In the genomic region with DNA sequence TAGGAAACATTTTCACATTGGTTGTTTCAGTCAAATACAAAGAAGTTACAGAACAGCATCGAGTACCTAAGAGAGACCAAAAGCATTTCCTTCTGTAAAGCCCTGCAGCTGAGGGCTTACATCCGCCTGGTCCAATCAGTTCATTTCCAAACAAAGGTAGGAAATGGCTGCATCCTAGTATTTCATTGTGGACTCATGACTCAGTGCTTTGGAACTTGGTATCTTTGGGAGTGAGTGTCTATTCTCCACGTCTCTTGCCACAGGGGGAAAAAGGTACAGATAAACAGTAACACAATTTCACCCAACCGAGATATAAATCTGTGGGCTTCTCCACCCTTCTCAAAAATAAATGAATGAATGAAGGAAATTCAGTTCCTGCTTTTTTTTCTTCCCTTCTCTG, we compare ENCODE assay signal across 12 cellular contexts.
DNase-seq lines count a peak whose midpoint lies in the region; ATAC-seq and TF ChIP-seq lines count a peak whose summit lies in the region.
"Had no signal": no experiment of that assay in that cellular context is flagged by ENCODE, and none has a peak within 500 bp of the region (broad histone marks: within the 10 kb centered on the region; RNA-seq: fewer than 3 reads in every experiment).

No MANE protein-coding gene starts in this region.

- no peak overlapping the region for H2AFZ ChIP-seq in OCI-LY7 (ENCODE audit: low read length)

- TF ChIP-seq CTCF in HEK293 (tag by site-specific recombination; IDR thresholded peaks at IDR 0.05), result no peak
- TF ChIP-seq CTCF in OCI-LY7 (conservative IDR thresholded peaks at IDR 0.05; ENCODE audit: low read length), result no peak
- no peak for TF ChIP-seq CTCF in GM20000 (IDR thresholded peaks at IDR 0.05; ENCODE audit: extremely low read depth, missing control alignments)

- no peaks in the 10 kb centered on the region for H4K20me1 ChIP-seq in OCI-LY7 (ENCODE audit: insufficient read depth, low read length)

- H3K36me3 ChIP-seq in HEK293 (ENCODE audit: control insufficient read depth in 2 of 2, insufficient read depth in 1 of 2, low read length in 2 of 2) (no peaks in the 10 kb centered on the region), OCI-LY7 (ENCODE audit: insufficient read depth, low read length) (no peaks in the 10 kb centered on the region)
- H3K36me3 ChIP-seq: esophagus squamous epithelium had no signal

- POLR2A ChIA-PET in HEK293 (lab: Yijun Ruan, JAX), result no interaction called here
- POLR2A ChIA-PET in OCI-LY7 (lab: Charles Lee), result no interaction called here

- CTCF ChIA-PET in HEK293 (lab: Yijun Ruan, JAX), result interaction anchor here (0.6 to 0.8 kb wide), 2 partner anchors 10 to 1204 kb away, joined by 3 read pairs; no protein-coding TSS in a partner anchor
- CTCF ChIA-PET in OCI-LY7 (lab: Charles Lee; ENCODE audit: unreplicated experiment), result no interaction called here

- no peaks in the 10 kb centered on the region for H3K9me2 ChIP-seq in OCI-LY7 (ENCODE audit: insufficient read depth, low read length)

- no peaks in the 10 kb centered on the region for H3K79me2 ChIP-seq in OCI-LY7 (ENCODE audit: insufficient read depth, low read depth, low read length)

- intact Hi-C loops in right cardiac atrium (cut with DNase I), result loop anchor here in 1 of 4 donors (10.0 kb wide), 1 partner anchor 134 kb away; no protein-coding TSS in a partner anchor
- intact Hi-C loops in OCI-LY7 (cut with micrococcal nuclease; ENCODE audit: unreplicated experiment), result no loop called here

- WGBS in right cardiac atrium, result 31% methylated on average over 4 of the region's 4 CpGs

- H3K4me3 ChIP-seq in HEK293 (ENCODE audit: low read depth, low read length) (no peak overlapping the region), right cardiac atrium (ENCODE audit: low read length) (no peak overlapping the region), OCI-LY7 (ENCODE audit: low read depth, low read length, poor library complexity, severe bottlenecking) (no peak overlapping the region)
- H3K4me3 ChIP-seq: esophagus squamous epithelium had no signal

- ATAC-seq in right cardiac atrium, result peak; percentile 83 to 92

- H3K9me3 ChIP-seq in HEK293 (ENCODE audit: control insufficient read depth, insufficient read depth, low read depth, low read length) (no peaks in the 10 kb centered on the region), right cardiac atrium (ENCODE audit: control insufficient read depth, low read length) (no peaks in the 10 kb centered on the region), OCI-LY7 (ENCODE audit: low read length) (no peaks in the 10 kb centered on the region)
- H3K9me3 ChIP-seq: esophagus squamous epithelium had no signal

- no TSS peak for BruUV-seq in OCI-LY7 (replicated peaks; lab: Mats Ljungman, UMichigan)

- H3K4me1 ChIP-seq in HEK293 (ENCODE audit: control insufficient read depth, insufficient read depth, low read length), result peaks cover 23% of the 10 kb centered on the region
- peaks cover 16% of the 10 kb centered on the region for H3K4me1 ChIP-seq in right cardiac atrium (ENCODE audit: control insufficient read depth, insufficient read depth, low read length)
- H3K4me1 ChIP-seq in OCI-LY7 (ENCODE audit: insufficient read depth, low read length, poor library complexity, severe bottlenecking), result no peaks in the 10 kb centered on the region

- DNase-seq in SW 1271 (lab: John Stamatoyannopoulos, UW) (peak; percentile 1 to 53), right cardiac atrium (no peak), pulmonary artery endothelial cell (ENCODE audit: low read depth, low spot score) (peak; percentile 99), OCI-LY7 (ENCODE audit: low spot score) (no peak), NCI-H2081 treated with DMSO at 0.1 percent for 48 hours (lab: John Stamatoyannopoulos, UW) (no peak), GM20000 (ENCODE audit: low spot score) (no peak), amniotic stem cell (lab: John Stamatoyannopoulos, UW) (no peak)
- DNase-seq: activated gamma-delta T cell treated with Interleukin-2 at 50 U/mL for 16 hours, esophagus squamous epithelium, NCI-H1436, T-helper 9 cell had no signal

- H3K27ac ChIP-seq in HEK293 (ENCODE audit: extremely low read depth, low read depth, low read length) (no peak overlapping the region), right cardiac atrium (ENCODE audit: low read length) (no peak overlapping the region), OCI-LY7 (ENCODE audit: low read depth, low read length, poor library complexity, severe bottlenecking) (no peak overlapping the region)

- no peaks in the 10 kb centered on the region for H3K27me3 ChIP-seq in right cardiac atrium (ENCODE audit: control insufficient read depth, insufficient read depth)
- H3K27me3 ChIP-seq: esophagus squamous epithelium had no signal

- H3K4me2 ChIP-seq in OCI-LY7 (ENCODE audit: low read length), result no peak overlapping the region

TF ChIP-seq in HEK293, 187 proteins besides CTCF, POLR2A, EP300 and RAD21:
- TF ChIP-seq, protein P1, sequence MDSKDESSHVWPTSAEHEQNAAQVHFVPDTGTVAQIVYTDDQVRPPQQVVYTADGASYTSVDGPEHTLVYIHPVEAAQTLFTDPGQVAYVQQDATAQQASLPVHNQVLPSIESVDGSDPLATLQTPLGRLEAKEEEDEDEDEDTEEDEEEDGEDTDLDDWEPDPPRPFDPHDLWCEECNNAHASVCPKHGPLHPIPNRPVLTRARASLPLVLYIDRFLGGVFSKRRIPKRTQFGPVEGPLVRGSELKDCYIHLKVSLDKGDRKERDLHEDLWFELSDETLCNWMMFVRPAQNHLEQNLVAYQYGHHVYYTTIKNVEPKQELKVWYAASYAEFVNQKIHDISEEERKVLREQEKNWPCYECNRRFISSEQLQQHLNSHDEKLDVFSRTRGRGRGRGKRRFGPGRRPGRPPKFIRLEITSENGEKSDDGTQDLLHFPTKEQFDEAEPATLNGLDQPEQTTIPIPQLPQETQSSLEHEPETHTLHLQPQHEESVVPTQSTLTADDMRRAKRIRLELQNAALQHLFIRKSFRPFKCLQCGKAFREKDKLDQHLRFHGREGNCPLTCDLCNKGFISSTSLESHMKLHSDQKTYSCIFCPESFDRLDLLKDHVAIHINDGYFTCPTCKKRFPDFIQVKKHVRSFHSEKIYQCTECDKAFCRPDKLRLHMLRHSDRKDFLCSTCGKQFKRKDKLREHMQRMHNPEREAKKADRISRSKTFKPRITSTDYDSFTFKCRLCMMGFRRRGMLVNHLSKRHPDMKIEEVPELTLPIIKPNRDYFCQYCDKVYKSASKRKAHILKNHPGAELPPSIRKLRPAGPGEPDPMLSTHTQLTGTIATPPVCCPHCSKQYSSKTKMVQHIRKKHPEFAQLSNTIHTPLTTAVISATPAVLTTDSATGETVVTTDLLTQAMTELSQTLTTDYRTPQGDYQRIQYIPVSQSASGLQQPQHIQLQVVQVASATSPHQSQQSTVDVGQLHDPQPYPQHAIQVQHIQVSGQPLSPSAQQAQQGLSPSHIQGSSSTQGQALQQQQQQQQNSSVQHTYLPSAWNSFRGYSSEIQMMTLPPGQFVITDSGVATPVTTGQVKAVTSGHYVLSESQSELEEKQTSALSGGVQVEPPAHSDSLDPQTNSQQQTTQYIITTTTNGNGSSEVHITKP (tag by site-specific recombination; IDR thresholded peaks at IDR 0.05), result peak; percentile 57
- TF ChIP-seq WT1 (tag by site-specific recombination; IDR thresholded peaks at IDR 0.05), result 0 out of 2 replicates have a peak, but pooled peaks have one; percentile 10
- TF ChIP-seq, protein P2, sequence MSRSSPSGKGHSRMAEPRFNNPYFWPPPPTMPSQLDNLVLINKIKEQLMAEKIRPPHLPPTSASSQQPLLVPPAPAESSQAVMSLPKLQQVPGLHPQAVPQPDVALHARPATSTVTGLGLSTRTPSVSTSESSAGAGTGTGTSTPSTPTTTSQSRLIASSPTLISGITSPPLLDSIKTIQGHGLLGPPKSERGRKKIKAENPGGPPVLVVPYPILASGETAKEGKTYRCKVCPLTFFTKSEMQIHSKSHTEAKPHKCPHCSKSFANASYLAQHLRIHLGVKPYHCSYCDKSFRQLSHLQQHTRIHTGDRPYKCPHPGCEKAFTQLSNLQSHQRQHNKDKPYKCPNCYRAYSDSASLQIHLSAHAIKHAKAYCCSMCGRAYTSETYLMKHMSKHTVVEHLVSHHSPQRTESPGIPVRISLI (tag by site-specific recombination; IDR thresholded peaks at IDR 0.05), result no peak
- no peak for TF ChIP-seq ZNF169 (tag by site-specific recombination; IDR thresholded peaks at IDR 0.05)
- TF ChIP-seq PRDM1 (tag by site-specific recombination; IDR thresholded peaks at IDR 0.05), result 0 out of 2 replicates have a peak, but pooled peaks have one; percentile 10
- TF ChIP-seq ZNF335 (tag by site-specific recombination; conservative IDR thresholded peaks at IDR 0.05), result 0 out of 2 replicates have a peak, but pooled peaks have one; percentile 18
- TF ChIP-seq ZNF629 (tag by site-specific recombination; IDR thresholded peaks at IDR 0.05), result no peak

Comparison
In these comparisons a context has a peak if more than half of its experiments do, and no peak if none do; other contexts are left out.
1. DNase-seq: peak in SW 1271 (2 of 2) and pulmonary artery endothelial cell (single experiment); none in right cardiac atrium (0 of 3), OCI-LY7 (single experiment), NCI-H2081 treated with DMSO at 0.1 percent for 48 hours (single experiment), GM20000 (single experiment) and amniotic stem cell (single experiment).